15 cellular contexts compared by ENCODE assay signal in genomic region chr1:116710326-116711060, GRCh38. TPM values are rescaled to one million over a fixed set of nuclear protein-coding genes. Genes with fewer than 3 reads are reported as not detected.
DNase-seq lines count a peak whose midpoint lies in the region; ATAC-seq, FAIRE-seq and TF ChIP-seq lines count a peak whose summit lies in the region.
"Had no signal": no experiment of that assay in that cellular context is flagged by ENCODE, and none has a peak within 500 bp of the region (broad histone marks: within the 10 kb centered on the region; RNA-seq: fewer than 3 reads in every experiment).

No MANE protein-coding gene starts in this region.

- H2BK120ac ChIP-seq in H1 (replicated peaks; ENCODE audit: low read depth, low read length), result peak overlapping the region; percentile 24

- no peaks in the 10 kb centered on the region for H3K36me3 ChIP-seq in H1 (ENCODE audit: control insufficient read depth in 2 of 4, insufficient read depth in 4 of 4, low read length in 3 of 4)

- CTCF ChIA-PET in H1 (lab: Charles Lee; ENCODE audit: partially characterized antibody), result interaction anchor here (0.6 to 3.0 kb wide), 4 partner anchors 15 to 634 kb away, joined by 3 to 17 read pairs (median 4); no protein-coding TSS in a partner anchor

- H4K8ac ChIP-seq in H1 (ENCODE audit: extremely low read depth, insufficient read depth, low read length), result no peak overlapping the region; the same call in 1 of the 2 replicates

- TF ChIP-seq CTCF in H1 (IDR thresholded peaks at IDR 0.05; ENCODE audit: control extremely low read depth in 1 of 3, insufficient read depth in 1 of 3, low read depth in 1 of 3, low read length in 3 of 3) (no peak), omental fat pad (IDR thresholded peaks at IDR 0.05) (no peak), GM13977 (IDR thresholded peaks at IDR 0.05; ENCODE audit: extremely low read depth, insufficient read depth, missing control alignments) (no peak)

- no peak overlapping the region for H3K14ac ChIP-seq in H1 (ENCODE audit: insufficient read length)

- no peak overlapping the region for H3K9ac ChIP-seq in H1 (replicated peaks in 1 of 4; ENCODE audit: extremely low read depth in 1 of 4, low read depth in 3 of 4, low read length in 3 of 4)

- peak overlapping the region; percentile 85; the same call in 1 of the 2 replicates for H2BK15ac ChIP-seq in H1 (ENCODE audit: low read length)

- no peak for TF ChIP-seq POLR2A in H1 (IDR thresholded peaks at IDR 0.05; ENCODE audit: control extremely low read depth in 1 of 2, low read depth in 2 of 2, low read length in 2 of 2)

- H2BK12ac ChIP-seq in H1 (ENCODE audit: low read depth, low read length), result peak overlapping the region; percentile 71; the same call in 1 of the 2 replicates

- H3K4me1 ChIP-seq in H1 (replicated peaks in 1 of 4; ENCODE audit: control insufficient read depth in 3 of 4, insufficient read depth in 4 of 4, low read length in 3 of 4), result peaks cover 6 to 22% (median 9%) of the 10 kb centered on the region in 4 experiments

- no peaks in the 10 kb centered on the region for H3K79me1 ChIP-seq in H1 (ENCODE audit: low read depth, low read length)

- no peak overlapping the region for H3K4me2 ChIP-seq in H1 (ENCODE audit: insufficient read depth in 1 of 2, low read depth in 2 of 2, low read length in 2 of 2)

- TF ChIP-seq RAD21 in H1 (IDR thresholded peaks at IDR 0.05 in 1 of 2, conservative IDR thresholded peaks at IDR 0.05 in 1 of 2; ENCODE audit: low read depth in 2 of 2, low read length in 2 of 2), result no peak

- ATAC-seq in omental fat pad (ENCODE audit: low FRiP score), result peak; percentile 10
- ATAC-seq in GM21786 (IDR thresholded peaks at IDR 0.05; ENCODE audit: unreplicated experiment), result no peak

- peaks cover 0 to 9% of the 10 kb centered on the region in 2 experiments; a peak in 1 of 4 replicates for H3K9me3 ChIP-seq in H1 (ENCODE audit: insufficient read depth in 2 of 2, low read depth in 1 of 2, low read length in 1 of 2)

- no peak overlapping the region for H3K23ac ChIP-seq in H1 (ENCODE audit: insufficient read length)

- no peak for TF ChIP-seq EP300 in H1 (IDR thresholded peaks at IDR 0.05; ENCODE audit: borderline replicate concordance in 1 of 2, low read depth in 2 of 2, low read length in 2 of 2)

- no peaks in the 10 kb centered on the region for H3K23me2 ChIP-seq in H1 (ENCODE audit: low read depth, low read length)

- POLR2A ChIA-PET in H1 (lab: Charles Lee; ENCODE audit: partially characterized antibody), result no interaction called here

- no peak overlapping the region for H4K5ac ChIP-seq in H1 (ENCODE audit: insufficient read length, low read depth, low read length)

- H2BK5ac ChIP-seq in H1 (ENCODE audit: low read depth, low read length), result peak overlapping the region; percentile 72; the same call in 1 of the 2 replicates

- peak overlapping the region; percentile 86; the same call in 1 of the 2 replicates for H2BK20ac ChIP-seq in H1 (ENCODE audit: low read length)

- no peaks in the 10 kb centered on the region for H3K79me2 ChIP-seq in H1 (ENCODE audit: control insufficient read depth in 1 of 2, insufficient read depth in 2 of 2, low read length in 2 of 2)

- no peak overlapping the region for H3K4ac ChIP-seq in H1 (replicated peaks; ENCODE audit: insufficient read length, low read depth, low read length)

- no peak overlapping the region for H3K18ac ChIP-seq in H1 (ENCODE audit: extremely low read depth, low read length)

- no peak for FAIRE-seq in H1 (lab: Jason Lieb, UNC)

- WGBS in H1 (ENCODE audit: extremely low coverage in 1 of 2, insufficient coverage in 1 of 2, insufficient read length in 1 of 2, insufficient replicate concordance in 2 of 2, low coverage in 1 of 2, low lambda C conversion rate in 2 of 2, missing lambda C conversion rate in 1 of 2), 2 experiments, result 78% methylated on average over 3 of the region's 3 CpGs; no CpG with 5 or more reads in 1 of the 2 experiments

- H3K27me3 ChIP-seq in H1 (replicated peaks in 1 of 4; ENCODE audit: control insufficient read depth in 3 of 4, extremely low read depth in 1 of 4, insufficient read depth in 3 of 4, low read length in 3 of 4), result no peaks in the 10 kb centered on the region

- H3K56ac ChIP-seq in H1 (replicated peaks; ENCODE audit: insufficient read length, low read depth, low read length), result no peak overlapping the region

- H4K20me1 ChIP-seq in H1 (replicated peaks in 1 of 2; ENCODE audit: control insufficient read depth in 1 of 2, insufficient read depth in 2 of 2, low read length in 2 of 2), result no peaks in the 10 kb centered on the region

- DNase-seq in NCI-H1092 (lab: John Stamatoyannopoulos, UW) (peak; percentile 51), NCI-H345 (lab: John Stamatoyannopoulos, UW) (peak; percentile 50), H1 (ENCODE audit: low read depth in 1 of 2, low spot score in 2 of 2) (no peak), omental fat pad (ENCODE audit: low spot score) (no peak), GM13977 (ENCODE audit: low spot score) (no peak), cerebellum (ENCODE audit: low spot score) (no peak)
- no peak for DNase-seq in stimulated activated CD4-positive, alpha-beta T cell treated with anti-CD3 and anti-CD28 coated beads, Interleukin-4, amount 100 ng/mL, for 1 hour
- DNase-seq: activated CD4-positive, CD25-positive, alpha-beta regulatory T cell; activated T-cell treated with anti-CD3 and anti-CD28 coated beads, Interleukin-2, amount 50 U/mL, for 1 hour; hippocampal formation; NCI-H526 treated with DMSO at 0.1 percent for 48 hours had no signal

- H2AK5ac ChIP-seq in H1 (ENCODE audit: low read depth, low read length), result peak overlapping the region; percentile 91; the same call in 1 of the 2 replicates

- peak overlapping the region; percentile 7 for H4K91ac ChIP-seq in H1 (replicated peaks; ENCODE audit: insufficient read length, low read length)

- no peak overlapping the region for H3K27ac ChIP-seq in H1 (ENCODE audit: low read depth, low read length)
- H3K27ac ChIP-seq: C4-2B had no signal

- H3K4me3 ChIP-seq in H1 (ENCODE audit: extremely low read depth in 1 of 4, insufficient read depth in 2 of 4, low read depth in 3 of 4, low read length in 4 of 4), result no peak overlapping the region

- peak overlapping the region; percentile 17; the same call in 1 of the 2 replicates for H2AFZ ChIP-seq in H1 (ENCODE audit: low read length)

- in situ Hi-C loops in GM13977 (cut with MboI; ENCODE audit: low pct_unique_long_range_greater_than_20kb, low sequenced_read_pairs, unreplicated experiment), result no loop called here

TF ChIP-seq in H1, 55 proteins besides CTCF, POLR2A, EP300 and RAD21:
- TF ChIP-seq KDM4A (IDR thresholded peaks at IDR 0.05; ENCODE audit: low read depth, low read length, severe bottlenecking), result no peak
- TF ChIP-seq TAF7 (optimal IDR thresholded peaks at IDR 0.05; ENCODE audit: borderline replicate concordance, low read depth, low read length), result no peak
- TF ChIP-seq CTBP2 (IDR thresholded peaks at IDR 0.05; ENCODE audit: borderline replicate concordance, insufficient read depth, insufficient read length, low read length), result no peak
- no peak for TF ChIP-seq SIRT6 (IDR thresholded peaks at IDR 0.05; ENCODE audit: low read length)
- no peak for TF ChIP-seq BACH1 (IDR thresholded peaks at IDR 0.05; ENCODE audit: low read length)
- no peak for TF ChIP-seq PHF8 (conservative IDR thresholded peaks at IDR 0.05; ENCODE audit: low read depth, low read length)
- no peak for TF ChIP-seq SIX5 (IDR thresholded peaks at IDR 0.05; ENCODE audit: low read depth, low read length)
- TF ChIP-seq MAFK (IDR thresholded peaks at IDR 0.05; ENCODE audit: low read depth, low read length), result no peak

RNA-seq across cellular contexts. Expression of gene IGSF3, which starts 43.0 kb away (rescaled TPM):
- total RNA-seq in H1 (2021; fragmentation: NEBNext Ultra II Directional; extraction: Animal tissue kit (Norgen Biotek cat#: 25700)), result 30.2 and 32.2 TPM in 2 replicates
- 30.0 and 38.7 TPM in 2 replicates for polyA plus RNA-seq in H1 (2011; rRNA removed)
- polyA plus RNA-seq in H1 (2011; cell fraction: cytosol; rRNA removed), result 35.4 TPM
- 56.5 TPM for polyA plus RNA-seq in H1 (2011; cell fraction: nucleus; rRNA removed)
- 20.6 to 27.8 TPM (median 24.4 TPM) in 4 replicates for polyA plus RNA-seq in H1 (2012, experiment 1 of 2)
- polyA plus RNA-seq in H1 (2012, experiment 2 of 2), result 10.1 TPM
- 30.9 TPM for polyA plus RNA-seq in H1 (2013, experiment 1 of 2)
- polyA plus RNA-seq in H1 (2013, experiment 2 of 2), result 28.1 TPM
- polyA minus RNA-seq in H1 (2011; rRNA and poly(A)+ RNA removed), result 56.8 and 70.7 TPM in 2 replicates
- polyA minus RNA-seq in H1 (2011; cell fraction: cytosol; rRNA and poly(A)+ RNA removed), result 34.7 TPM
- polyA minus RNA-seq in H1 (2011; cell fraction: nucleus; rRNA and poly(A)+ RNA removed), result 28.1 TPM
- total RNA-seq in omental fat pad, result 1 to 10 TPM; 2.6 to 4.6 (median 3.4) TPM
- total RNA-seq in cerebellum, result 75.4 TPM

RNA-seq across cellular contexts. Expression of gene CD2, which starts 43.7 kb away (rescaled TPM):
- not detected in 2 replicates for total RNA-seq in H1 (2021; fragmentation: NEBNext Ultra II Directional; extraction: Animal tissue kit (Norgen Biotek cat#: 25700))
- polyA plus RNA-seq in H1 (2011; rRNA removed), result not detected in 2 replicates
- not detected for polyA plus RNA-seq in H1 (2011; cell fraction: cytosol; rRNA removed)
- not detected for polyA plus RNA-seq in H1 (2011; cell fraction: nucleus; rRNA removed)
- not detected in 4 replicates for polyA plus RNA-seq in H1 (2012, experiment 1 of 2)
- polyA plus RNA-seq in H1 (2012, experiment 2 of 2), result not detected
- polyA plus RNA-seq in H1 (2013, experiment 1 of 2), result not detected
- polyA plus RNA-seq in H1 (2013, experiment 2 of 2), result not detected
- polyA minus RNA-seq in H1 (2011; rRNA and poly(A)+ RNA removed), result not detected in 2 replicates
- polyA minus RNA-seq in H1 (2011; cell fraction: cytosol; rRNA and poly(A)+ RNA removed), result not detected
- not detected for polyA minus RNA-seq in H1 (2011; cell fraction: nucleus; rRNA and poly(A)+ RNA removed)
- 1 to 10 TPM; 1.8 to 3.4 (median 2.6) TPM for total RNA-seq in omental fat pad
- not detected for total RNA-seq in cerebellum
- total RNA-seq: LHCN-M2, progenitor cell of endocrine pancreas had no signal

Comparison
In these comparisons a context has a peak if more than half of its experiments do, and no peak if none do; other contexts are left out.
1. DNase-seq: peak in NCI-H1092 (single experiment) and NCI-H345 (single experiment); none in H1 (0 of 2), omental fat pad (single experiment), GM13977 (single experiment), stimulated activated CD4-positive, alpha-beta T cell treated with anti-CD3 and anti-CD28 coated beads, Interleukin-4, amount 100 ng/mL, for 1 hour (single experiment) and cerebellum (single experiment).